10 cellular contexts compared by ENCODE assay signal in genomic region chr3:45124379-45124778, GRCh38. TPM values are rescaled to one million over a fixed set of nuclear protein-coding genes. Genes with fewer than 3 reads are reported as not detected.
DNase-seq lines count a peak whose midpoint lies in the region; ATAC-seq and TF ChIP-seq lines count a peak whose summit lies in the region.
"Had no signal": no experiment of that assay in that cellular context is flagged by ENCODE, and none has a peak within 500 bp of the region (broad histone marks: within the 10 kb centered on the region; RNA-seq: fewer than 3 reads in every experiment).

No MANE protein-coding gene starts in this region.

- peak overlapping the region; percentile 10; the same call in 1 of the 2 replicates for H3K4me3 ChIP-seq in PC-3 (ENCODE audit: low read length)

- H3K9me2 ChIP-seq in PC-3 (replicated peaks; ENCODE audit: low read length): no peaks in the 10 kb centered on the region

- ATAC-seq in PC-3: peak; percentile 41
- peak; percentile 43 for ATAC-seq in omental fat pad (ENCODE audit: low FRiP score)

- H3K79me2 ChIP-seq in PC-3 (ENCODE audit: low read length): peaks cover 81% of the 10 kb centered on the region

- H3K4me1 ChIP-seq in PC-3 (ENCODE audit: insufficient read depth, low read length): peaks cover 92% of the 10 kb centered on the region

- CTCF ChIA-PET in PC-3 (lab: Charles Lee): interaction anchor here (1.8 to 2.1 kb wide), 2 partner anchors 32 to 83 kb away, joined by 9 to 13 read pairs; no protein-coding TSS in a partner anchor

- no peaks in the 10 kb centered on the region for H3K27me3 ChIP-seq in PC-3 (ENCODE audit: low read length)

- H3F3A ChIP-seq in PC-3 (ENCODE audit: low read length, unreplicated experiment): peaks cover 50% of the 10 kb centered on the region

- peak overlapping the region; percentile 94 for H3K9ac ChIP-seq in PC-3 (ENCODE audit: low read length)

- H3K9me3 ChIP-seq in PC-3 (ENCODE audit: low read length): no peaks in the 10 kb centered on the region

- POLR2A ChIA-PET in PC-3 (lab: Charles Lee; ENCODE audit: unreplicated experiment): interaction anchor here (0.5 to 2.1 kb wide), 11 partner anchors 8 to 99 kb away, joined by 3 to 23 read pairs (median 5); no protein-coding TSS in a partner anchor

- peaks cover 31% of the 10 kb centered on the region for H3K36me3 ChIP-seq in PC-3 (ENCODE audit: low read depth, low read length)

- H4K20me1 ChIP-seq in PC-3 (ENCODE audit: low read length): no peaks in the 10 kb centered on the region

- H3K4me2 ChIP-seq in PC-3 (ENCODE audit: low read length): peak overlapping the region; percentile 83

- BruUV-seq in PC-3 (replicated peaks; lab: Mats Ljungman, UMichigan): no TSS peak

- DNase-seq in Daoy (ENCODE audit: low read depth) (peak; percentile 85), PC-3 (peak; percentile 94), epithelial cell of prostate (ENCODE audit: low read depth, low spot score) (peak; percentile 48), omental fat pad (ENCODE audit: low spot score) (no peak), NCI-H1092 (lab: John Stamatoyannopoulos, UW) (no peak), NCI-H526 treated with DMSO at 0.1 percent for 48 hours (lab: John Stamatoyannopoulos, UW) (no peak)
- DNase-seq in activated CD8-positive, alpha-beta memory T cell treated with anti-CD3 and anti-CD28 coated beads, Interleukin-2, amount 50 U/mL, for 48 hours: no peak
- DNase-seq in stimulated activated CD4-positive, alpha-beta T cell treated with anti-CD3 and anti-CD28 coated beads, Interleukin-2, amount 100 ng/mL, for 24 hours: no peak
- DNase-seq: activated B cell treated with CpG ODN at 0.5 μM for 24 hours, KBM-7 had no signal

- H3K27ac ChIP-seq in PC-3 (ENCODE audit: low read length): peak overlapping the region; percentile 100
- peak overlapping the region; percentile 100 for H3K27ac ChIP-seq in epithelial cell of prostate

- H2AFZ ChIP-seq in PC-3 (ENCODE audit: low read length): no peak overlapping the region

- no peak for TF ChIP-seq CTCF in PC-3 (conservative IDR thresholded peaks at IDR 0.05; ENCODE audit: low read depth, low read length)
- no peak for TF ChIP-seq CTCF in omental fat pad (IDR thresholded peaks at IDR 0.05)

- intact Hi-C loops in PC-3 (cut with micrococcal nuclease): loop anchor here (1.0 kb wide), 2 partner anchors 9 to 43 kb away; no protein-coding TSS in a partner anchor

RNA-seq across cellular contexts. Expression of gene CDCP1, which starts 21.8 kb away (rescaled TPM):
- total RNA-seq in Daoy (2014; rRNA removed; shearing (Covaris generic)): 12.9 and 20.6 TPM in 2 replicates
- 120 and 124 TPM in 2 replicates for total RNA-seq in PC-3 (2014; rRNA removed)
- total RNA-seq in omental fat pad: 10 to 100 TPM in 2 of 4 donors, 1 to 10 TPM in 1, under 1 TPM in 1; 0.16 to 30.7 (median 8.2) TPM
- total RNA-seq: activated B cell treated with CpG ODN at 0.5 μM for 24 hours had no signal

Comparison
In these comparisons a context has a peak if more than half of its experiments do, and no peak if none do; other contexts are left out.
1. DNase-seq: peak in Daoy (single experiment), PC-3 (single experiment) and epithelial cell of prostate (single experiment); none in omental fat pad (single experiment), activated CD8-positive, alpha-beta memory T cell treated with anti-CD3 and anti-CD28 coated beads, Interleukin-2, amount 50 U/mL, for 48 hours (single experiment), stimulated activated CD4-positive, alpha-beta T cell treated with anti-CD3 and anti-CD28 coated beads, Interleukin-2, amount 100 ng/mL, for 24 hours (0 of 2), NCI-H1092 (single experiment) and NCI-H526 treated with DMSO at 0.1 percent for 48 hours (single experiment).